Comparison of ENCODE assay signal across 9 cellular contexts in genomic region chr10:71621783-71622526, GRCh38.
DNase-seq lines count a peak whose midpoint lies in the region; ATAC-seq, FAIRE-seq and TF ChIP-seq lines count a peak whose summit lies in the region.
"Had no signal": no experiment of that assay in that cellular context is flagged by ENCODE, and none has a peak within 500 bp of the region (broad histone marks: within the 10 kb centered on the region; RNA-seq: fewer than 3 reads in every experiment).

No MANE protein-coding gene starts in this region.

- H3K9me1 ChIP-seq in endothelial cell of umbilical vein (replicated peaks; ENCODE audit: control insufficient read depth, extremely low read depth, insufficient read depth, low read length), result no peaks in the 10 kb centered on the region

- ATAC-seq in HG03175 (IDR thresholded peaks at IDR 0.05; ENCODE audit: unreplicated experiment), result no peak

- no peak overlapping the region for H2AFZ ChIP-seq in endothelial cell of umbilical vein (ENCODE audit: low read depth, low read length)

- no peak for TF ChIP-seq CTCF in endothelial cell of umbilical vein (IDR thresholded peaks at IDR 0.05; ENCODE audit: extremely low read depth in 1 of 2, insufficient read depth in 1 of 2, low read depth in 1 of 2, low read length in 2 of 2)

- H3K4me2 ChIP-seq in endothelial cell of umbilical vein (ENCODE audit: insufficient read depth, low read length), result no peak overlapping the region

- POLR2A ChIA-PET in endothelial cell of umbilical vein (lab: Charles Lee), result no interaction called here

- TF ChIP-seq POLR2A in endothelial cell of umbilical vein (IDR thresholded peaks at IDR 0.05; ENCODE audit: low read depth, low read length), result no peak

- no peaks in the 10 kb centered on the region for H3K79me2 ChIP-seq in endothelial cell of umbilical vein (ENCODE audit: control insufficient read depth, insufficient read depth, low read length)

- dilution Hi-C loops in endothelial cell of umbilical vein (cut with MboI; ENCODE audit: extremely low pct_ligation_motif_present, low sequenced_read_pairs), result no loop called here

- no peaks in the 10 kb centered on the region for H4K20me1 ChIP-seq in endothelial cell of umbilical vein (replicated peaks; ENCODE audit: control insufficient read depth, extremely low read depth, insufficient read depth, low read length)

- H3K9ac ChIP-seq in endothelial cell of umbilical vein (replicated peaks; ENCODE audit: extremely low read depth, insufficient read depth, low read length), result no peak overlapping the region

- peaks cover 6% of the 10 kb centered on the region for H3K4me1 ChIP-seq in endothelial cell of umbilical vein (ENCODE audit: control insufficient read depth, extremely low read depth, insufficient read depth, low read length)

- no peaks in the 10 kb centered on the region for H3K36me3 ChIP-seq in endothelial cell of umbilical vein (ENCODE audit: control insufficient read depth in 2 of 2, extremely low read depth in 1 of 2, insufficient read depth in 2 of 2, low read length in 2 of 2)

- no peak overlapping the region for H3K4me3 ChIP-seq in endothelial cell of umbilical vein (replicated peaks in 1 of 3; ENCODE audit: insufficient read depth in 1 of 3, low read depth in 1 of 3, low read length in 3 of 3)

- intact Hi-C loops in endothelial cell of umbilical vein (cut with micrococcal nuclease), result no loop called here

- FAIRE-seq in endothelial cell of umbilical vein (lab: Jason Lieb, UNC), result peak; percentile 66

- H3K9me3 ChIP-seq in endothelial cell of umbilical vein (replicated peaks; ENCODE audit: control insufficient read depth, insufficient read depth, low read length), result no peaks in the 10 kb centered on the region

- BruUV-seq in endothelial cell of umbilical vein (replicated peaks; lab: Mats Ljungman, UMichigan), result no TSS peak

- peak; percentile 71 for DNase-seq in ACHN
- DNase-seq in NCI-H526 (lab: John Stamatoyannopoulos, UW), result peak; percentile 91 to 95
- DNase-seq in endothelial cell of umbilical vein (ENCODE audit: low read depth, low spot score), result no peak
- DNase-seq in midbrain (lab: John Stamatoyannopoulos, UW), result peak; percentile 56
- no peak for DNase-seq in T-helper 1 cell
- DNase-seq in HuH-7.5 (ENCODE audit: low spot score), result no peak
- no peak for DNase-seq in NCI-H69 (lab: John Stamatoyannopoulos, UW)
- DNase-seq: activated CD4-positive, alpha-beta T cell treated with anti-CD3 and anti-CD28 coated beads for 1 hour had no signal

- H3K27ac ChIP-seq in endothelial cell of umbilical vein (ENCODE audit: insufficient read depth, low read depth, low read length), result no peak overlapping the region

- no peaks in the 10 kb centered on the region for H3K27me3 ChIP-seq in endothelial cell of umbilical vein (ENCODE audit: control insufficient read depth in 2 of 2, insufficient read depth in 2 of 2, low read length in 2 of 2)

- in situ Hi-C loops in ACHN (cut with HindIII; ENCODE audit: low pct_ligation_motif_present, low pct_unique_long_range_greater_than_20kb, low sequenced_read_pairs), result no loop called here

- CTCF ChIA-PET in endothelial cell of umbilical vein (lab: Charles Lee), result interaction anchor here (0.6 to 1.3 kb wide), 2 partner anchors 75 to 135 kb away, joined by 3 to 4 read pairs; no protein-coding TSS in a partner anchor

TF ChIP-seq in endothelial cell of umbilical vein, 7 proteins besides CTCF, POLR2A, EP300 and RAD21:
- no peak for TF ChIP-seq EZH2 (IDR thresholded peaks at IDR 0.05; ENCODE audit: borderline replicate concordance, low read depth, low read length, severe bottlenecking)
- no peak for TF ChIP-seq MAX (IDR thresholded peaks at IDR 0.05; ENCODE audit: insufficient read depth, insufficient read length)
- TF ChIP-seq JUN (IDR thresholded peaks at IDR 0.05; ENCODE audit: borderline replicate concordance, insufficient read depth, insufficient read length, low read depth), result no peak
- no peak for TF ChIP-seq GATA2 (IDR thresholded peaks at IDR 0.05; ENCODE audit: insufficient read depth, insufficient read length, low read depth, low read length)
- no peak for TF ChIP-seq POLR2AphosphoS5 (IDR thresholded peaks at IDR 0.05; ENCODE audit: insufficient read depth, low read depth, low read length)
- no peak for TF ChIP-seq MYC (IDR thresholded peaks at IDR 0.05; ENCODE audit: low read depth, low read length)
- no peak for TF ChIP-seq FOS (IDR thresholded peaks at IDR 0.05; ENCODE audit: borderline replicate concordance, insufficient read depth, low read length)

Comparison
In these comparisons a context has a peak if more than half of its experiments do, and no peak if none do; other contexts are left out.
1. DNase-seq: peak in ACHN (single experiment), NCI-H526 (2 of 2) and midbrain (single experiment); none in endothelial cell of umbilical vein (single experiment), T-helper 1 cell (0 of 5), HuH-7.5 (single experiment) and NCI-H69 (single experiment).